8 cellular contexts compared by ENCODE assay signal in the genomic region with DNA sequence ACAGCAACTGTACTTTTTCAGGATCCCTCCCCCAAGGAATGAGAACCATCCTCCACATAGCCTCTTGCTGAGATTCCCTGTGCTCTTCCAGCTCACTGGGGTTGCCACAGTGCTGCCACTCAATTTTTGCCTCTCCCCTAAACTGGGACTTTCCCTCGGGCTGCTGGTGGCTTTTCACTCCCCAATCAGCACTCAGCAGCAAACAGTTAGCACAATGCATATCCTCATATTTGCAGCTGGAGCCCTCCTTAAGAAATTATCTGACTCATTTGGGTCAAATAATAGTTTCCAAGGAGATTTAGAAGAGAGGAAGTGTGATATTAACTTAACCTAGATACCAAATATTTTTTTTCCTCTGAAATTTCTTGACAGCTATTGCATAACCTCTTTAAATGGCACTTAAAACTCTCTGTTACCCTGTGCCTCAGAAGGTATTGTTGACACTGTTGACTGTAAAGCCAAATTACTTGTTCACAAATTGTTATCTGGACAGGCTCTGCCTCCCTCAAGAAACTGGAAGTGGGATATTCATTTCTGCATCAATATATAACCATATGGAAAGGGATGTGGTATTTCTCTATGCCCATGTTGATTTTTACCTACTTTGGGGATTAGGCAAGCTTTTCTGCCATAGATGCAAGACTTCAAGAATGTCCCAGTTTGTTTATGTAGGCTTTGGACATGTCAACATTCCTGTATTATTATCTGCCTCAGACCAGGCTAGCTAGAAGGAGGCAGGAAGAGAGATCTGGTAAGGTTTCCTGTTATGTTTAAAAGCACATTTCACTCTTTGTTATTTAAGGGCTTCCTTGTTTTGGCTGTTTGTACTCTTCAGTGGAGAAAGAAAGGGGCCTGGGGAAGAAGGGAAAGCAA. TPM values are rescaled to one million over a fixed set of nuclear protein-coding genes. Genes with fewer than 3 reads are reported as not detected.
DNase-seq lines count a peak whose midpoint lies in the region; ATAC-seq and TF ChIP-seq lines count a peak whose summit lies in the region.

No MANE protein-coding gene starts in this region.

- H3K4me1 ChIP-seq in cardiac muscle cell (ENCODE audit: low read depth) = peaks cover 37% of the 10 kb centered on the region

- no peaks in the 10 kb centered on the region for H3K36me3 ChIP-seq in cardiac muscle cell

- peak in 4 of 6 experiments; percentile 3 to 18 (median 12) for DNase-seq in stimulated activated naive CD4-positive, alpha-beta T cell (lab: John Stamatoyannopoulos, UW)
- no peak for DNase-seq in stimulated activated naive CD4-positive, alpha-beta T cell treated with Interleukin-2 at 50 U/mL for 16 hours (lab: John Stamatoyannopoulos, UW)
- DNase-seq in activated CD4-positive, alpha-beta T cell treated with anti-CD3 and anti-CD28 coated beads, Interleukin-2, amount 50 U/mL, for 4 hours = peak; percentile 20 to 34
- DNase-seq in cardiac muscle cell (ENCODE audit: low read depth in 1 of 2, low spot score in 1 of 2) = peak in 1 of 2 donors; percentile 94
- peak; percentile 45 for DNase-seq in stimulated activated naive CD8-positive, alpha-beta T cell treated with anti-CD3 and anti-CD28 coated beads, Interleukin-15, Interleukin-2, amounts not matched to agents 100 U/mL and 50 U/mL, for 24 hours
- no peak for DNase-seq in COLO668 (lab: John Stamatoyannopoulos, UW; ENCODE audit: unreplicated experiment)
- DNase-seq in dorsolateral prefrontal cortex = no peak

- no peaks in the 10 kb centered on the region for H3K9me3 ChIP-seq in cardiac muscle cell (ENCODE audit: low read depth)

- H3K27ac ChIP-seq in cardiac muscle cell (peak overlapping the region; percentile 40), dorsolateral prefrontal cortex (peak overlapping the region in 23 of 59 donors; percentile 4 to 57 (median 28))

- peak; percentile 87 for ATAC-seq in HG03442 (IDR thresholded peaks at IDR 0.05; ENCODE audit: unreplicated experiment)
- ATAC-seq in stimulated activated naive CD8-positive, alpha-beta T cell treated with anti-CD3 and anti-CD28 coated beads, Interleukin-15, Interleukin-2, amounts not matched to agents 100 U/mL and 50 U/mL, for 24 hours = peak; percentile 73

- intact Hi-C loops in dorsolateral prefrontal cortex (cut with DNase I) = no loop called here

- no peak overlapping the region for H3K4me3 ChIP-seq in cardiac muscle cell
- no peak overlapping the region for H3K4me3 ChIP-seq in dorsolateral prefrontal cortex

- H3K27me3 ChIP-seq in cardiac muscle cell = no peaks in the 10 kb centered on the region
- H3K27me3 ChIP-seq in dorsolateral prefrontal cortex = no peaks in the 10 kb centered on the region

- TF ChIP-seq CTCF in cardiac muscle cell (IDR thresholded peaks at IDR 0.05; ENCODE audit: low read depth, low read length) (no peak), dorsolateral prefrontal cortex (IDR thresholded peaks at IDR 0.05 in 54 of 56, conservative IDR thresholded peaks at IDR 0.05 in 2 of 56; ENCODE audit: low read depth in 1 of 56, partially characterized antibody in 56 of 56) (no peak)

RNA-seq across cellular contexts. Expression of a gene that starts 58.0 kb away (rescaled TPM):
- total RNA-seq in cardiac muscle cell = 34.5 and 84.6 TPM in 2 replicates
- 41.3 and 56.6 TPM in 2 replicates for polyA plus RNA-seq in cardiac muscle cell
- total RNA-seq in dorsolateral prefrontal cortex = 100 to 1,000 TPM; 109 to 284 (median 200) TPM

Comparison
In these comparisons a context has a peak if more than half of its experiments do, and no peak if none do; other contexts are left out.
1. DNase-seq: peak in stimulated activated naive CD4-positive, alpha-beta T cell (4 of 6), activated CD4-positive, alpha-beta T cell treated with anti-CD3 and anti-CD28 coated beads, Interleukin-2, amount 50 U/mL, for 4 hours (2 of 2) and stimulated activated naive CD8-positive, alpha-beta T cell treated with anti-CD3 and anti-CD28 coated beads, Interleukin-15, Interleukin-2, amounts not matched to agents 100 U/mL and 50 U/mL, for 24 hours (single experiment); none in stimulated activated naive CD4-positive, alpha-beta T cell treated with Interleukin-2 at 50 U/mL for 16 hours (single experiment), COLO668 (single experiment) and dorsolateral prefrontal cortex (0 of 10).